ENCODE assay signal across 16 cellular contexts in genomic region chr6:37272834-37273566, GRCh38. TPM values are rescaled to one million over a fixed set of nuclear protein-coding genes. Genes with fewer than 3 reads are reported as not detected.
DNase-seq lines count a peak whose midpoint lies in the region; ATAC-seq lines count a peak whose summit lies in the region.
"Had no signal": no experiment of that assay in that cellular context is flagged by ENCODE, and none has a peak within 500 bp of the region (broad histone marks: within the 10 kb centered on the region; RNA-seq: fewer than 3 reads in every experiment).

No MANE protein-coding gene starts in this region.

- no peak for DNase-seq in activated naive CD4-positive, alpha-beta T cell treated with Interleukin-2 at 50 U/mL for 16 hours
- DNase-seq in T-cell (no peak), NCI-H510A (lab: John Stamatoyannopoulos, UW) (no peak), GOT3 (lab: John Stamatoyannopoulos, UW) (no peak), NCI-H526 (lab: John Stamatoyannopoulos, UW) (no peak)
- DNase-seq in effector memory CD8-positive, alpha-beta T cell, result no peak
- DNase-seq: central memory CD4-positive, alpha-beta T cell; DMS 273 treated with DMSO at 0.1 percent for 48 hours; endodermal cell; NCI-H187 treated with DMSO at 0.1 percent for 48 hours; PC-3; stimulated activated CD4-positive, alpha-beta T cell treated with anti-CD3 and anti-CD28 coated beads, Interleukin-2, amount 100 ng/mL, for 48 hours; stimulated activated CD8-positive, alpha-beta memory T cell treated with anti-CD3 and anti-CD28 coated beads, Interleukin-4, amount 100 ng/mL, for 48 hours had no signal

- POLR2A ChIA-PET in T-cell (lab: Charles Lee), result interaction anchor here in 1 of 2 donors (0.6 kb wide), 1 partner anchor 315 kb away, joined by 6 read pairs; no protein-coding TSS in a partner anchor

- H3K4me1 Mint-ChIP-seq in activated naive CD4-positive, alpha-beta T cell treated with anti-CD3 and anti-CD28 coated beads, Interleukin-2, amount 50 U/mL, for 24 hours, result peaks cover 55% of the 10 kb centered on the region
- peaks cover 48 to 74% (median 48%) of the 10 kb centered on the region in 3 donors for H3K4me1 Mint-ChIP-seq in T-cell
- H3K4me1 Mint-ChIP-seq in effector memory CD8-positive, alpha-beta T cell (ENCODE audit: low read depth in 2 of 2), result peaks cover 23 to 48% of the 10 kb centered on the region in 2 donors
- H3K4me1 Mint-ChIP-seq: endodermal cell had no signal

- ATAC-seq in T-cell (replicated peaks in 1 of 4), result peak in 1 of 4 experiments; percentile 66
- ATAC-seq in effector memory CD8-positive, alpha-beta T cell (replicated peaks), result peak; percentile 50
- no peak for ATAC-seq in HG02642 (IDR thresholded peaks at IDR 0.05; ENCODE audit: poor library complexity, unreplicated experiment)
- ATAC-seq: PC-3 had no signal

- no peaks in the 10 kb centered on the region for H3K27me3 Mint-ChIP-seq in activated naive CD4-positive, alpha-beta T cell treated with anti-CD3 and anti-CD28 coated beads, Interleukin-2, amount 50 U/mL, for 24 hours
- no peaks in the 10 kb centered on the region for H3K27me3 Mint-ChIP-seq in T-cell
- no peaks in the 10 kb centered on the region for H3K27me3 Mint-ChIP-seq in effector memory CD8-positive, alpha-beta T cell

- CTCF ChIA-PET in T-cell (lab: Charles Lee), result interaction anchor here (0.6 to 0.7 kb wide), 3 partner anchors 252 to 966 kb away, joined by 4 to 5 read pairs (median 5); no protein-coding TSS in a partner anchor

- H3K9me3 Mint-ChIP-seq in activated naive CD4-positive, alpha-beta T cell treated with anti-CD3 and anti-CD28 coated beads, Interleukin-2, amount 50 U/mL, for 24 hours, result no peaks in the 10 kb centered on the region
- no peaks in the 10 kb centered on the region for H3K9me3 Mint-ChIP-seq in T-cell
- H3K9me3 Mint-ChIP-seq in effector memory CD8-positive, alpha-beta T cell, result no peaks in the 10 kb centered on the region
- H3K9me3 Mint-ChIP-seq: endodermal cell, mesothelial cell of epicardium had no signal

- peak overlapping the region; percentile 41 for H3K27ac Mint-ChIP-seq in activated naive CD4-positive, alpha-beta T cell treated with anti-CD3 and anti-CD28 coated beads, Interleukin-2, amount 50 U/mL, for 24 hours
- peak overlapping the region in 1 of 2 donors; percentile 19 for H3K27ac Mint-ChIP-seq in T-cell
- H3K27ac Mint-ChIP-seq in effector memory CD8-positive, alpha-beta T cell, result peak overlapping the region in 1 of 2 donors; percentile 65
- H3K27ac Mint-ChIP-seq: endodermal cell, mesothelial cell of epicardium had no signal

- H3K36me3 Mint-ChIP-seq in activated naive CD4-positive, alpha-beta T cell treated with anti-CD3 and anti-CD28 coated beads, Interleukin-2, amount 50 U/mL, for 24 hours, result peaks cover 18% of the 10 kb centered on the region
- H3K36me3 Mint-ChIP-seq in T-cell, result peaks cover 33% of the 10 kb centered on the region
- H3K36me3 Mint-ChIP-seq in effector memory CD8-positive, alpha-beta T cell (ENCODE audit: insufficient read depth), result peaks cover 3% of the 10 kb centered on the region

- peak overlapping the region; percentile 47 for H3K4me3 Mint-ChIP-seq in activated naive CD4-positive, alpha-beta T cell treated with anti-CD3 and anti-CD28 coated beads, Interleukin-2, amount 50 U/mL, for 24 hours
- peak overlapping the region in 2 of 3 donors; percentile 21 to 45 for H3K4me3 Mint-ChIP-seq in T-cell
- peak overlapping the region; percentile 33 to 48 for H3K4me3 Mint-ChIP-seq in effector memory CD8-positive, alpha-beta T cell
- H3K4me3 Mint-ChIP-seq: endodermal cell, mesothelial cell of epicardium had no signal

RNA-seq across cellular contexts. Expression of gene TMEM217, which starts 15.1 kb away (rescaled TPM):
- 1 to 10 TPM in 1 of 5 donors, under 1 TPM in 4; 0.22 to 1.3 (median 0.49) TPM for total RNA-seq in T-cell

RNA-seq across cellular contexts. Expression of gene TBC1D22B, which starts 15.4 kb away (rescaled TPM):
- total RNA-seq in T-cell, result 10 to 100 TPM in 3 of 5 donors, 1 to 10 TPM in 2; 9.5 to 12.6 (median 10.7) TPM
